1 cellular context compared by ENCODE assay signal in the genomic region with DNA sequence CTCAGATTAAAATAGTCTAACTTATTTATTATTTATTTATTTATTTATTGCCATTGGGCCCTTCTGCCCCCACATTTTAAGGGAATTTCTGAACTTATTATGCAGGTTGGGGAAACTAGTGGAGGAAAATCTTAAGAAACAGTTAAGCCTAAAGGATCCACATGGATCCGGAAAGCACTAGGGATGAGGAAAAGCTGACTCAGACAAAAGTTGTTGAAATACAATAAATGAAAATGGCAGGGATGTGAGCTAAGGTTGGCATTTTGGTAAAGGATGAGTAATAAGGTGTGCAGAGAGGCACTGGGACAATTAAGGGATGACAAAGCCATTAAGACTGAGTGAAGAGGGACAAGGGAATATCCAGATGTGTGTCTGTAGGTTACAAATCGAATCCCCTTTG.
A peak's percentile ranks its signal among the peaks of the same experiment; 100 is the strongest.
TF ChIP-seq lines count a peak whose summit lies in the region.

No MANE protein-coding gene starts in this region.

TF ChIP-seq in HepG2, 621 proteins besides CTCF, POLR2A, EP300 and RAD21 (continued from another document):
- TF ChIP-seq PAX8 (CRISPR knock-in tag; IDR thresholded peaks at IDR 0.05; ENCODE audit: borderline replicate concordance) (no peak), CEBPG (CRISPR knock-in tag; IDR thresholded peaks at IDR 0.05) (no peak), MAFK (conservative IDR thresholded peaks at IDR 0.05 in 1 of 2, IDR thresholded peaks at IDR 0.05 in 1 of 2; ENCODE audit: low read length in 2 of 2) (peak; percentile 73 to 82)
TF ChIP-seq in HepG2: peak in this region for 2.
